Comparison of ENCODE assay signal across 8 cellular contexts in genomic region chr6:166997768-166998255, GRCh38. TPM values are rescaled to one million over a fixed set of nuclear protein-coding genes. Genes with fewer than 3 reads are reported as not detected.
A peak's percentile ranks its signal among the peaks of the same experiment; 100 is the strongest.
DNase-seq lines count a peak whose midpoint lies in the region; ATAC-seq lines count a peak whose summit lies in the region.

No MANE protein-coding gene starts in this region.

- no peaks in the 10 kb centered on the region for H3K9me3 ChIP-seq in CD4-positive, CD25-positive, alpha-beta regulatory T cell (ENCODE audit: control insufficient read depth in 2 of 2, low read length in 2 of 2)

- H3K36me3 ChIP-seq in CD4-positive, CD25-positive, alpha-beta regulatory T cell (ENCODE audit: control insufficient read depth, insufficient read depth, low read length): peaks cover 8% of the 10 kb centered on the region

- H3K4me3 ChIP-seq in CD4-positive, CD25-positive, alpha-beta regulatory T cell (ENCODE audit: low read depth, low read length): peak overlapping the region; percentile 73

- H3K4me1 Mint-ChIP-seq in CD4-positive, CD25-positive, alpha-beta regulatory T cell: peaks cover 32 to 53% (median 39%) of the 10 kb centered on the region in 4 donors
- peaks cover 27% of the 10 kb centered on the region for H3K4me1 Mint-ChIP-seq in activated naive CD4-positive, alpha-beta T cell treated with anti-CD3 and anti-CD28 coated beads, Interleukin-2, amount 50 U/mL, for 24 hours

- intact Hi-C loops in cardiac septum (cut with DNase I): loop anchor here (2.0 to 10.0 kb wide), 2 partner anchors 39 to 213 kb away; no protein-coding TSS in a partner anchor
- intact Hi-C loops in posterior cingulate gyrus (cut with DNase I): loop anchor here (5.0 kb wide), 1 partner anchor 41 kb away; the partner anchor contains the start of gene RNASET2

- ATAC-seq in CD4-positive, CD25-positive, alpha-beta regulatory T cell (ENCODE audit: low read depth in 2 of 2): no peak
- ATAC-seq in GM19351 (IDR thresholded peaks at IDR 0.05; ENCODE audit: unreplicated experiment): peak; percentile 33

- peaks cover 36% of the 10 kb centered on the region for H3K4me1 ChIP-seq in CD4-positive, CD25-positive, alpha-beta regulatory T cell (ENCODE audit: control insufficient read depth, insufficient read depth, low read length, poor library complexity, severe bottlenecking)

- H3K4me3 Mint-ChIP-seq in CD4-positive, CD25-positive, alpha-beta regulatory T cell: peak overlapping the region; percentile 88 to 95 (median 90)
- H3K4me3 Mint-ChIP-seq in activated naive CD4-positive, alpha-beta T cell treated with anti-CD3 and anti-CD28 coated beads, Interleukin-2, amount 50 U/mL, for 24 hours: peak overlapping the region; percentile 57

- DNase-seq in CD4-positive, CD25-positive, alpha-beta regulatory T cell: peak; percentile 32 to 71 (median 34)
- peak in 72 of 76 experiments; percentile 21 to 82 (median 64) for DNase-seq in HUDEP-2 (lab: John Stamatoyannopoulos, UW; ENCODE audit: unreplicated experiment in 76 of 76)
- DNase-seq in SIG-M5 treated with dmso at 0.1 percent for 504 hours (lab: John Stamatoyannopoulos, UW; ENCODE audit: unreplicated experiment): peak; percentile 56
- DNase-seq in cardiac septum (ENCODE audit: low spot score): peak; percentile 82
- peak; percentile 17 to 93 (median 49) for DNase-seq in posterior cingulate gyrus
- DNase-seq in NCI-H1436 (lab: John Stamatoyannopoulos, UW): no peak

- H3K27me3 Mint-ChIP-seq in CD4-positive, CD25-positive, alpha-beta regulatory T cell: no peaks in the 10 kb centered on the region
- H3K27me3 Mint-ChIP-seq in activated naive CD4-positive, alpha-beta T cell treated with anti-CD3 and anti-CD28 coated beads, Interleukin-2, amount 50 U/mL, for 24 hours: no peaks in the 10 kb centered on the region

- H3K27ac ChIP-seq in CD4-positive, CD25-positive, alpha-beta regulatory T cell (ENCODE audit: insufficient read depth, low read length, poor library complexity, severe bottlenecking): no peak overlapping the region

- peak overlapping the region; percentile 18 to 89 (median 34) for H3K27ac Mint-ChIP-seq in CD4-positive, CD25-positive, alpha-beta regulatory T cell
- peak overlapping the region; percentile 31 for H3K27ac Mint-ChIP-seq in activated naive CD4-positive, alpha-beta T cell treated with anti-CD3 and anti-CD28 coated beads, Interleukin-2, amount 50 U/mL, for 24 hours

- H3K27me3 ChIP-seq in CD4-positive, CD25-positive, alpha-beta regulatory T cell (ENCODE audit: control insufficient read depth, insufficient read depth, low read length): no peaks in the 10 kb centered on the region

- H3K36me3 Mint-ChIP-seq in CD4-positive, CD25-positive, alpha-beta regulatory T cell: peaks cover 11% of the 10 kb centered on the region
- H3K36me3 Mint-ChIP-seq in activated naive CD4-positive, alpha-beta T cell treated with anti-CD3 and anti-CD28 coated beads, Interleukin-2, amount 50 U/mL, for 24 hours: no peaks in the 10 kb centered on the region

- H3K9me3 Mint-ChIP-seq in CD4-positive, CD25-positive, alpha-beta regulatory T cell: no peaks in the 10 kb centered on the region
- no peaks in the 10 kb centered on the region for H3K9me3 Mint-ChIP-seq in activated naive CD4-positive, alpha-beta T cell treated with anti-CD3 and anti-CD28 coated beads, Interleukin-2, amount 50 U/mL, for 24 hours

RNA-seq across cellular contexts. Expression of gene CEP43, which starts 1.4 kb away (rescaled TPM):
- 32.5 TPM for total RNA-seq in CD4-positive, CD25-positive, alpha-beta regulatory T cell
- polyA plus RNA-seq in CD4-positive, CD25-positive, alpha-beta regulatory T cell: 1 to 10 TPM; 5.6 to 9.8 (median 7.4) TPM
- total RNA-seq in cardiac septum: 10.2 TPM

RNA-seq across cellular contexts. Expression of gene RNASET2, which starts 41.5 kb away (rescaled TPM):
- 213 TPM for total RNA-seq in CD4-positive, CD25-positive, alpha-beta regulatory T cell
- 100 to 1,000 TPM; 361 to 410 (median 381) TPM for polyA plus RNA-seq in CD4-positive, CD25-positive, alpha-beta regulatory T cell
- total RNA-seq in cardiac septum: 9.1 TPM

Comparison
In these comparisons a context has a peak if more than half of its experiments do, and no peak if none do; other contexts are left out.
1. RNA of gene RNASET2, which starts 41.5 kb away (total RNA-seq): 213 TPM in CD4-positive, CD25-positive, alpha-beta regulatory T cell (single experiment); 9.1 TPM in cardiac septum (single experiment); every median in the first group is over 10 times any median in the second.